In genomic region chr16:23310217-23310616, GRCh38 we compare ENCODE assay signal across 34 cellular contexts. TPM values are rescaled to one million over a fixed set of nuclear protein-coding genes. Genes with fewer than 3 reads are reported as not detected.
"Had no signal": no experiment of that assay in that cellular context is flagged by ENCODE, and none has a peak within 500 bp of the region (broad histone marks: within the 10 kb centered on the region; RNA-seq: fewer than 3 reads in every experiment).

No MANE protein-coding gene starts in this region.

- H3K4me1 Mint-ChIP-seq: activated CD4-positive, alpha-beta T cell treated with anti-CD3 and anti-CD28 coated beads for 36 hours; activated CD4-positive, alpha-beta T cell treated with anti-CD3 and anti-CD28 coated beads, Interleukin-2, amount 10 ng/mL, durations not matched to agents 24 days and 14 days; activated CD8-positive, alpha-beta memory T cell treated with anti-CD3 and anti-CD28 coated beads, Interleukin-2, amount 10 ng/mL, durations not matched to agents 7 days and 5 days; central memory CD8-positive, alpha-beta T cell; endodermal cell had no signal

- ATAC-seq: activated CD4-positive, alpha-beta T cell treated with anti-CD3 and anti-CD28 coated beads for 36 hours; activated CD8-positive, alpha-beta memory T cell treated with anti-CD3 and anti-CD28 coated beads, Interleukin-2, amount 10 ng/mL, durations not matched to agents 7 days and 5 days; activated CD8-positive, alpha-beta T cell treated with anti-CD3 and anti-CD28 coated beads, Interleukin-2, amount 10 ng/mL, durations not matched to agents 7 days and 5 days; activated T-cell treated with anti-CD3 and anti-CD28 coated beads, Interleukin-2, amount 50 U/mL, for 72 hours; esophagus mucosa; foreskin keratinocyte; gastrocnemius medialis; heart right ventricle had no signal

- H3K27ac Mint-ChIP-seq: activated CD4-positive, alpha-beta memory T cell treated with anti-CD3 and anti-CD28 coated beads for 36 hours; activated CD4-positive, alpha-beta T cell treated with anti-CD3 and anti-CD28 coated beads for 36 hours; activated CD4-positive, alpha-beta T cell treated with anti-CD3 and anti-CD28 coated beads, Interleukin-2, amount 10 ng/mL, durations not matched to agents 24 days and 14 days; activated CD8-positive, alpha-beta memory T cell treated with anti-CD3 and anti-CD28 coated beads, Interleukin-2, amount 10 ng/mL, durations not matched to agents 7 days and 5 days; activated CD8-positive, alpha-beta T cell treated with anti-CD3 and anti-CD28 coated beads, Interleukin-2, amount 10 ng/mL, durations not matched to agents 7 days and 5 days; activated naive CD8-positive, alpha-beta T cell; activated T-cell treated with anti-CD3 and anti-CD28 coated beads, Interleukin-2, amount 50 U/mL, for 72 hours; dendritic cell treated with granulocyte-macrophage colony-stimulating factor and Interleukin-4, amounts not matched to agents 40 ng/mL and 50 ng/mL, for 4 days; endodermal cell had no signal

- H3K4me3 Mint-ChIP-seq: activated CD4-positive, alpha-beta memory T cell treated with anti-CD3 and anti-CD28 coated beads for 36 hours; activated CD4-positive, alpha-beta T cell treated with anti-CD3 and anti-CD28 coated beads for 36 hours; activated CD4-positive, alpha-beta T cell treated with anti-CD3 and anti-CD28 coated beads, Interleukin-2, amount 10 ng/mL, durations not matched to agents 24 days and 14 days; activated CD8-positive, alpha-beta memory T cell treated with anti-CD3 and anti-CD28 coated beads, Interleukin-2, amount 10 ng/mL, durations not matched to agents 7 days and 5 days; activated CD8-positive, alpha-beta T cell treated with anti-CD3 and anti-CD28 coated beads, Interleukin-2, amount 10 ng/mL, durations not matched to agents 7 days and 5 days; activated naive CD8-positive, alpha-beta T cell; activated T-cell treated with anti-CD3 and anti-CD28 coated beads, Interleukin-2, amount 50 U/mL, for 72 hours; central memory CD8-positive, alpha-beta T cell; dendritic cell treated with granulocyte-macrophage colony-stimulating factor and Interleukin-4, amounts not matched to agents 40 ng/mL and 50 ng/mL, for 4 days; endodermal cell had no signal

- H3K27ac ChIP-seq: brain microvascular endothelial cell, coronary artery, dorsolateral prefrontal cortex, foreskin keratinocyte, gastrocnemius medialis, heart right ventricle had no signal

- H3K27me3 ChIP-seq: brain microvascular endothelial cell, gastrocnemius medialis had no signal

- H3K9me3 Mint-ChIP-seq: dendritic cell treated with granulocyte-macrophage colony-stimulating factor and Interleukin-4, amounts not matched to agents 40 ng/mL and 50 ng/mL, for 4 days had no signal

- H3K27me3 Mint-ChIP-seq: activated CD4-positive, alpha-beta T cell treated with anti-CD3 and anti-CD28 coated beads, Interleukin-2, amount 10 ng/mL, durations not matched to agents 24 days and 14 days had no signal

- DNase-seq: activated CD4-positive, alpha-beta memory T cell treated with anti-CD3 and anti-CD28 coated beads for 36 hours; activated CD4-positive, alpha-beta T cell treated with anti-CD3 and anti-CD28 coated beads for 36 hours; activated CD4-positive, alpha-beta T cell treated with anti-CD3 and anti-CD28 coated beads, Interleukin-2, amount 10 ng/mL, durations not matched to agents 24 days and 14 days; activated CD4-positive, CD25-positive, alpha-beta regulatory T cell; activated CD4-positive, CD25-positive, alpha-beta regulatory T cell treated with anti-CD3 and anti-CD28 coated beads, Interleukin-2, amount 50 U/mL, for 72 hours; activated CD8-positive, alpha-beta memory T cell treated with anti-CD3 and anti-CD28 coated beads, Interleukin-2, amount 10 ng/mL, durations not matched to agents 7 days and 5 days; activated CD8-positive, alpha-beta memory T cell treated with anti-CD3 and anti-CD28 coated beads, Interleukin-2, amount 50 U/mL, for 4 hours; activated CD8-positive, alpha-beta T cell treated with anti-CD3 and anti-CD28 coated beads, Interleukin-2, amount 10 ng/mL, durations not matched to agents 7 days and 5 days; activated gamma-delta T cell treated with Interleukin-2 at 50 U/mL for 16 hours; activated naive CD4-positive, alpha-beta T cell treated with anti-CD3 and anti-CD28 coated beads, Interleukin-2, amount 50 U/mL, for 16 hours; activated naive CD4-positive, alpha-beta T cell treated with Interleukin-2 at 50 U/mL for 16 hours; activated T-cell treated with anti-CD3 and anti-CD28 coated beads, Interleukin-2, amount 50 U/mL, for 1 hour; activated T-cell treated with anti-CD3 and anti-CD28 coated beads, Interleukin-2, amount 50 U/mL, for 72 hours; amniotic stem cell; anterior cingulate cortex; brain microvascular endothelial cell; dorsolateral prefrontal cortex; effector memory CD4-positive, alpha-beta T cell; endodermal cell; foreskin keratinocyte; gastrocnemius medialis; heart right ventricle; T-helper 2 cell had no signal

- H3K4me1 ChIP-seq: foreskin keratinocyte, gastrocnemius medialis, heart right ventricle had no signal

- H3K9me3 ChIP-seq: gastrocnemius medialis had no signal

- FAIRE-seq: astrocyte, bronchial epithelial cell had no signal

- H3K4me3 ChIP-seq: coronary artery, dorsolateral prefrontal cortex, gastrocnemius medialis, heart right ventricle had no signal

- H3K36me3 ChIP-seq: brain microvascular endothelial cell, gastrocnemius medialis, heart right ventricle had no signal

- H3K36me3 Mint-ChIP-seq: activated CD4-positive, alpha-beta memory T cell treated with anti-CD3 and anti-CD28 coated beads for 36 hours; activated CD8-positive, alpha-beta memory T cell treated with anti-CD3 and anti-CD28 coated beads, Interleukin-2, amount 10 ng/mL, durations not matched to agents 7 days and 5 days had no signal

RNA-seq across cellular contexts. Expression of gene SCNN1B, which starts 8.1 kb away (rescaled TPM):
- total RNA-seq: activated CD4-positive, alpha-beta memory T cell treated with anti-CD3 and anti-CD28 coated beads for 36 hours; activated CD4-positive, alpha-beta T cell treated with anti-CD3 and anti-CD28 coated beads for 36 hours; activated CD4-positive, alpha-beta T cell treated with anti-CD3 and anti-CD28 coated beads, Interleukin-2, amount 10 ng/mL, durations not matched to agents 24 days and 14 days; activated CD8-positive, alpha-beta memory T cell treated with anti-CD3 and anti-CD28 coated beads for 36 hours; activated CD8-positive, alpha-beta memory T cell treated with anti-CD3 and anti-CD28 coated beads, Interleukin-2, amount 10 ng/mL, durations not matched to agents 7 days and 5 days; activated CD8-positive, alpha-beta T cell treated with anti-CD3 and anti-CD28 coated beads, Interleukin-2, amount 10 ng/mL, durations not matched to agents 7 days and 5 days; activated T-cell treated with anti-CD3 and anti-CD28 coated beads, Interleukin-2, amount 50 U/mL, for 72 hours; astrocyte; cardiac septum; cerebellum; endodermal cell; T-helper 1 cell treated with Interleukin-12 subunit alpha and Interleukin-12 subunit beta and Interleukin-4 antibody, amounts not matched to agents 30 ng/mL and 1 ng/mL, for 36 hours had no signal
